ENCODE assay signal across 10 cellular contexts in genomic region chr1:32333251-32333963, GRCh38. TPM values are rescaled to one million over a fixed set of nuclear protein-coding genes. Genes with fewer than 3 reads are reported as not detected.
DNase-seq lines count a peak whose midpoint lies in the region; ATAC-seq, FAIRE-seq and TF ChIP-seq lines count a peak whose summit lies in the region.
"Had no signal": no experiment of that assay in that cellular context is flagged by ENCODE, and none has a peak within 500 bp of the region (broad histone marks: within the 10 kb centered on the region; RNA-seq: fewer than 3 reads in every experiment).

No MANE protein-coding gene starts in this region.

- H2BK15ac ChIP-seq in mesenchymal stem cell (ENCODE audit: low read depth, poor library complexity, severe bottlenecking), result no peak overlapping the region

- H2AFZ ChIP-seq in mesenchymal stem cell (ENCODE audit: low read depth, low read length), result no peak overlapping the region

- H3K4me1 ChIP-seq in mesenchymal stem cell (ENCODE audit: control insufficient read depth, insufficient read depth, low read depth, low read length), result peaks cover 42% of the 10 kb centered on the region

- H3K4me2 ChIP-seq in mesenchymal stem cell (ENCODE audit: low read length, poor library complexity, severe bottlenecking), result peak overlapping the region; percentile 1

- H3K4me3 ChIP-seq in GM12864 (ENCODE audit: low read depth, low read length) (peak overlapping the region; percentile 67; the same call in 1 of the 2 replicates), mesenchymal stem cell (ENCODE audit: insufficient read depth in 1 of 2, low read depth in 1 of 2, low read length in 2 of 2) (no peak overlapping the region)

- no peaks in the 10 kb centered on the region for H3K27me3 Mint-ChIP-seq in activated CD8-positive, alpha-beta T cell treated with anti-CD3 and anti-CD28 coated beads, Interleukin-2, amount 10 ng/mL, durations not matched to agents 7 days and 5 days (ENCODE audit: low read depth)

- H3K4ac ChIP-seq in mesenchymal stem cell (ENCODE audit: low read depth in 1 of 2, low read length in 2 of 2), result no peak overlapping the region

- H3K27ac Mint-ChIP-seq in activated CD8-positive, alpha-beta T cell treated with anti-CD3 and anti-CD28 coated beads, Interleukin-2, amount 10 ng/mL, durations not matched to agents 7 days and 5 days, result peak overlapping the region; percentile 44

- no peak overlapping the region for H4K91ac ChIP-seq in mesenchymal stem cell (ENCODE audit: low read length)

- TF ChIP-seq CTCF in 22Rv1 (IDR thresholded peaks at IDR 0.05), result no peak
- TF ChIP-seq CTCF in GM12864 (IDR thresholded peaks at IDR 0.05; ENCODE audit: low read depth, low read length, missing control alignments), result peak; percentile 1

- POLR2A ChIA-PET in activated CD8-positive, alpha-beta T cell treated with anti-CD3 and anti-CD28 coated beads, Interleukin-2, amount 10 ng/mL, durations not matched to agents 7 days and 5 days (lab: Charles Lee), result interaction anchor here (1.0 to 1.3 kb wide), 4 partner anchors 10 to 123 kb away, joined by 3 to 4 read pairs (median 4); no protein-coding TSS in a partner anchor

- H3K27ac ChIP-seq in 22Rv1 (peak overlapping the region; percentile 89), mesenchymal stem cell (ENCODE audit: low read length, poor library complexity, severe bottlenecking) (no peak overlapping the region)

- no peak for ATAC-seq in activated CD8-positive, alpha-beta T cell treated with anti-CD3 and anti-CD28 coated beads, Interleukin-2, amount 10 ng/mL, durations not matched to agents 7 days and 5 days
- no peak for ATAC-seq in GM21381 (IDR thresholded peaks at IDR 0.05; ENCODE audit: unreplicated experiment)
- ATAC-seq in HG03025 (IDR thresholded peaks at IDR 0.05; ENCODE audit: low FRiP score, unreplicated experiment), result no peak
- no peak for ATAC-seq in HG03039 (IDR thresholded peaks at IDR 0.05; ENCODE audit: unreplicated experiment)

- no peak overlapping the region for H2BK12ac ChIP-seq in mesenchymal stem cell (ENCODE audit: low read length in 2 of 2)

- WGBS in mesenchymal stem cell, result 95% methylated on average over 2 of the region's 3 CpGs

- no peak overlapping the region for H3K23ac ChIP-seq in mesenchymal stem cell (ENCODE audit: low read length in 2 of 2)

- peaks cover 34% of the 10 kb centered on the region for H3K4me1 Mint-ChIP-seq in activated CD8-positive, alpha-beta T cell treated with anti-CD3 and anti-CD28 coated beads, Interleukin-2, amount 10 ng/mL, durations not matched to agents 7 days and 5 days (ENCODE audit: low read depth)

- no peak for FAIRE-seq in HTR-8/SVneo (lab: Jason Lieb, UNC)

- H2BK5ac ChIP-seq in mesenchymal stem cell (ENCODE audit: low read depth, low read length, poor library complexity, severe bottlenecking), result no peak overlapping the region

- H2AK5ac ChIP-seq in mesenchymal stem cell (ENCODE audit: low read length, severe bottlenecking), result no peak overlapping the region

- H3K36me3 ChIP-seq in mesenchymal stem cell (ENCODE audit: control insufficient read depth in 1 of 2, insufficient read depth in 2 of 2, low read depth in 1 of 2, low read length in 2 of 2), result peaks cover 53 to 62% of the 10 kb centered on the region in 2 experiments

- H4K8ac ChIP-seq in mesenchymal stem cell (ENCODE audit: low read length), result no peak overlapping the region

- peak overlapping the region; percentile 83 for H3K9ac ChIP-seq in mesenchymal stem cell (ENCODE audit: low read length)

- H3K14ac ChIP-seq in mesenchymal stem cell (ENCODE audit: low read length in 2 of 2), result no peak overlapping the region

- no peak overlapping the region for H3K18ac ChIP-seq in mesenchymal stem cell (ENCODE audit: low read depth in 1 of 2, low read length in 2 of 2)

- no peaks in the 10 kb centered on the region for H3K9me3 Mint-ChIP-seq in activated CD8-positive, alpha-beta T cell treated with anti-CD3 and anti-CD28 coated beads, Interleukin-2, amount 10 ng/mL, durations not matched to agents 7 days and 5 days (ENCODE audit: insufficient read depth)

- H3K36me3 Mint-ChIP-seq in activated CD8-positive, alpha-beta T cell treated with anti-CD3 and anti-CD28 coated beads, Interleukin-2, amount 10 ng/mL, durations not matched to agents 7 days and 5 days (ENCODE audit: low read depth), result peaks cover 52% of the 10 kb centered on the region

- H2BK120ac ChIP-seq in mesenchymal stem cell (ENCODE audit: low read depth, low read length), result no peak overlapping the region

- CTCF ChIA-PET in activated CD8-positive, alpha-beta T cell treated with anti-CD3 and anti-CD28 coated beads, Interleukin-2, amount 10 ng/mL, durations not matched to agents 7 days and 5 days (lab: Charles Lee), result interaction anchor here (0.6 to 1.7 kb wide), 5 partner anchors 9 to 312 kb away, joined by 3 to 7 read pairs (median 3); no protein-coding TSS in a partner anchor

- H3K27me3 ChIP-seq in mesenchymal stem cell (ENCODE audit: control insufficient read depth in 1 of 2, insufficient read depth in 1 of 2, low read length in 2 of 2), result no peaks in the 10 kb centered on the region

- no peaks in the 10 kb centered on the region for H3K9me3 ChIP-seq in mesenchymal stem cell (ENCODE audit: control insufficient read depth, low read length)

- H3K4me3 Mint-ChIP-seq in activated CD8-positive, alpha-beta T cell treated with anti-CD3 and anti-CD28 coated beads, Interleukin-2, amount 10 ng/mL, durations not matched to agents 7 days and 5 days, result peak overlapping the region; percentile 3

- H3K79me1 ChIP-seq in mesenchymal stem cell (replicated peaks; ENCODE audit: low read length, poor library complexity, severe bottlenecking), result peaks cover 5% of the 10 kb centered on the region

- DNase-seq in GM12864 (ENCODE audit: low read depth), result no peak
- no peak for DNase-seq in activated CD8-positive, alpha-beta T cell treated with anti-CD3 and anti-CD28 coated beads, Interleukin-2, amount 10 ng/mL, durations not matched to agents 7 days and 5 days
- no peak for DNase-seq in mesenchymal stem cell
- no peak for DNase-seq in HTR-8/SVneo (ENCODE audit: insufficient read length, low spot score)
- DNase-seq: H7, kidney glomerular epithelial cell had no signal

RNA-seq across cellular contexts. Expression of gene MARCKSL1, which starts 2.6 kb away (rescaled TPM):
- total RNA-seq in activated CD8-positive, alpha-beta T cell treated with anti-CD3 and anti-CD28 coated beads, Interleukin-2, amount 10 ng/mL, durations not matched to agents 7 days and 5 days, result 10 to 100 TPM; 23.1 to 26.1 TPM
- 391 TPM for polyA plus RNA-seq in mesenchymal stem cell (2013, experiment 1 of 2)
- polyA plus RNA-seq in mesenchymal stem cell (2013, experiment 2 of 2), result 395 TPM

RNA-seq across cellular contexts. Expression of gene FAM229A, which starts 28.9 kb away (rescaled TPM):
- 1 to 10 TPM; 2.6 to 3.2 TPM for total RNA-seq in activated CD8-positive, alpha-beta T cell treated with anti-CD3 and anti-CD28 coated beads, Interleukin-2, amount 10 ng/mL, durations not matched to agents 7 days and 5 days
- polyA plus RNA-seq in mesenchymal stem cell (2013, experiment 1 of 2), result 3.5 TPM
- polyA plus RNA-seq in mesenchymal stem cell (2013, experiment 2 of 2), result 2.7 TPM

RNA-seq across cellular contexts. Expression of gene TSSK3, which starts 28.9 kb away (rescaled TPM):
- under 1 TPM in 1 of 2 experiments, not detected in 1; 0.21 TPM for total RNA-seq in activated CD8-positive, alpha-beta T cell treated with anti-CD3 and anti-CD28 coated beads, Interleukin-2, amount 10 ng/mL, durations not matched to agents 7 days and 5 days
- 0.86 TPM for polyA plus RNA-seq in mesenchymal stem cell (2013, experiment 1 of 2)
- polyA plus RNA-seq in mesenchymal stem cell (2013, experiment 2 of 2), result 0.52 TPM

RNA-seq across cellular contexts. Expression of gene HDAC1, which starts 41.5 kb away (rescaled TPM):
- 100 to 1,000 TPM; 219 to 227 TPM for total RNA-seq in activated CD8-positive, alpha-beta T cell treated with anti-CD3 and anti-CD28 coated beads, Interleukin-2, amount 10 ng/mL, durations not matched to agents 7 days and 5 days
- 73.3 TPM for polyA plus RNA-seq in mesenchymal stem cell (2013, experiment 1 of 2)
- 73.2 TPM for polyA plus RNA-seq in mesenchymal stem cell (2013, experiment 2 of 2)
